In genomic region chr21:29205988-29206387, GRCh38 we compare ENCODE assay signal across 24 cellular contexts.
"Had no signal": no experiment of that assay in that cellular context is flagged by ENCODE, and none has a peak within 500 bp of the region (broad histone marks: within the 10 kb centered on the region; RNA-seq: fewer than 3 reads in every experiment).

No MANE protein-coding gene starts in this region.

- H3K27me3 ChIP-seq: colonic mucosa, neutrophil, pancreas, right atrium auricular region, stomach, thyroid gland had no signal

- ATAC-seq: left ventricle myocardium superior, lower lobe of right lung, natural killer cell, pancreas, sciatic nerve had no signal

- H3K9me3 ChIP-seq: colonic mucosa, neutrophil, pancreas, thyroid gland had no signal

- H3K4me2 ChIP-seq: smooth muscle cell had no signal

- DNase-seq: colonic mucosa; effector memory CD4-positive, alpha-beta T cell; hypothalamus; immature natural killer cell; islet precursor cell; kidney glomerular epithelial cell; left ventricle myocardium superior; lower lobe of right lung; natural killer cell; pancreas; stimulated activated CD4-positive, alpha-beta T cell treated with anti-CD3 and anti-CD28 coated beads, Interleukin-12 subunit alpha, Interleukin-12 subunit beta, amount 100 ng/mL, for 4 hours; stimulated activated CD4-positive, alpha-beta T cell treated with anti-CD3 and anti-CD28 coated beads, Interleukin-1b, Interleukin-23, amount 100 ng/mL, for 48 hours; stimulated activated CD4-positive, alpha-beta T cell treated with anti-CD3 and anti-CD28 coated beads, Interleukin-4, amount 100 ng/mL, for 1 hour; stimulated activated CD8-positive, alpha-beta memory T cell treated with anti-CD3 and anti-CD28 coated beads, Interleukin-4, amount 100 ng/mL, for 48 hours; stimulated activated naive CD4-positive, alpha-beta T cell treated with Interleukin-2 at 50 U/mL for 16 hours; stomach; thyroid gland; trophoblast cell had no signal

- FAIRE-seq: endothelial cell of umbilical vein, frontal cortex, pancreas had no signal

- H3K27ac ChIP-seq: colonic mucosa, lower lobe of right lung, neutrophil, pancreas, right atrium auricular region, stomach, thyroid gland had no signal

- H3K36me3 ChIP-seq: colonic mucosa, lower lobe of right lung, neutrophil, pancreas, right atrium auricular region, stomach, thyroid gland had no signal

- H3K4me1 ChIP-seq: colonic mucosa, pancreas, thyroid gland had no signal

- H3K4me3 ChIP-seq: colonic mucosa, lower lobe of right lung, pancreas, right atrium auricular region, smooth muscle cell, stomach, thyroid gland had no signal
